1 cellular context compared by ENCODE assay signal in genomic region chr1:16020325-16020724, GRCh38.
TF ChIP-seq lines count a peak whose summit lies in the region.

No MANE protein-coding gene starts in this region.

TF ChIP-seq in IMR-90, 13 proteins besides CTCF, POLR2A, EP300 and RAD21 (continued from another document):
- TF ChIP-seq USF2 (IDR thresholded peaks at IDR 0.05; ENCODE audit: low read depth, low read length) (no peak), RCOR1 (IDR thresholded peaks at IDR 0.05; ENCODE audit: insufficient replicate concordance, low read length) (no peak), MXI1 (IDR thresholded peaks at IDR 0.05; ENCODE audit: borderline replicate concordance, low read depth, low read length) (no peak), NFE2L2 (IDR thresholded peaks at IDR 0.05; ENCODE audit: low read depth, low read length) (no peak), BHLHE40 (IDR thresholded peaks at IDR 0.05; ENCODE audit: low read depth, low read length) (no peak), CEBPB (IDR thresholded peaks at IDR 0.05; ENCODE audit: low read depth, low read length) (no peak), MAFK (IDR thresholded peaks at IDR 0.05; ENCODE audit: low read depth, low read length) (no peak), RFX5 (IDR thresholded peaks at IDR 0.05; ENCODE audit: low read depth, low read length) (no peak), ELK1 (IDR thresholded peaks at IDR 0.05; ENCODE audit: borderline replicate concordance, low read depth, low read length) (no peak)
